In genomic region chr11:64313491-64314145, GRCh38 we compare ENCODE assay signal across 12 cellular contexts. TPM values are rescaled to one million over a fixed set of nuclear protein-coding genes. Genes with fewer than 3 reads are reported as not detected.
DNase-seq lines count a peak whose midpoint lies in the region; TF ChIP-seq lines count a peak whose summit lies in the region.
"Had no signal": no experiment of that assay in that cellular context is flagged by ENCODE, and none has a peak within 500 bp of the region (broad histone marks: within the 10 kb centered on the region; RNA-seq: fewer than 3 reads in every experiment).

No MANE protein-coding gene starts in this region.

- H3K27ac ChIP-seq in esophagus muscularis mucosa (replicated peaks in 1 of 4) (peak overlapping the region; percentile 50 to 73 (median 66)), vagina (peak overlapping the region; percentile 72)

- no peaks in the 10 kb centered on the region for H3K9me3 Mint-ChIP-seq in activated naive CD4-positive, alpha-beta T cell treated with anti-CD3 and anti-CD28 coated beads, Interleukin-2, amount 10 ng/mL, durations not matched to agents 7 days and 5 days
- no peaks in the 10 kb centered on the region for H3K9me3 Mint-ChIP-seq in neural crest cell

- TF ChIP-seq EP300 in esophagus muscularis mucosa (IDR thresholded peaks at IDR 0.05): no peak

- peaks cover 16 to 45% (median 33%) of the 10 kb centered on the region in 4 donors for H3K4me1 ChIP-seq in esophagus muscularis mucosa
- peaks cover 33% of the 10 kb centered on the region for H3K4me1 ChIP-seq in vagina

- in situ Hi-C loops in GM13977 (cut with MboI; ENCODE audit: low pct_unique_long_range_greater_than_20kb, low sequenced_read_pairs, unreplicated experiment): no loop called here

- peaks cover 31% of the 10 kb centered on the region for H3K36me3 Mint-ChIP-seq in activated naive CD4-positive, alpha-beta T cell treated with anti-CD3 and anti-CD28 coated beads, Interleukin-2, amount 10 ng/mL, durations not matched to agents 7 days and 5 days
- H3K36me3 Mint-ChIP-seq in neural crest cell (ENCODE audit: low read depth): no peaks in the 10 kb centered on the region

- H3K36me3 ChIP-seq in esophagus muscularis mucosa (peaks cover 12 to 42% (median 34%) of the 10 kb centered on the region in 4 donors), vagina (peaks cover 0 to 21% of the 10 kb centered on the region in 2 donors)

- TF ChIP-seq CTCF in esophagus muscularis mucosa (IDR thresholded peaks at IDR 0.05) (no peak), neural crest cell (conservative IDR thresholded peaks at IDR 0.05) (no peak), vagina (IDR thresholded peaks at IDR 0.05) (no peak), GM13977 (IDR thresholded peaks at IDR 0.05; ENCODE audit: extremely low read depth, insufficient read depth, missing control alignments) (no peak)

- CTCF ChIA-PET in activated naive CD4-positive, alpha-beta T cell treated with anti-CD3 and anti-CD28 coated beads, Interleukin-2, amount 10 ng/mL, durations not matched to agents 7 days and 5 days (lab: Charles Lee): interaction anchor here (1.3 kb wide), 1 partner anchor 18 kb away, joined by 4 read pairs; no protein-coding TSS in a partner anchor

- H3K9me3 ChIP-seq in esophagus muscularis mucosa (no peaks in the 10 kb centered on the region), vagina (no peaks in the 10 kb centered on the region)
- H3K9me3 ChIP-seq: thoracic aorta had no signal

- H3K27ac Mint-ChIP-seq in activated naive CD4-positive, alpha-beta T cell treated with anti-CD3 and anti-CD28 coated beads, Interleukin-2, amount 10 ng/mL, durations not matched to agents 7 days and 5 days: peak overlapping the region; percentile 67
- no peak overlapping the region for H3K27ac Mint-ChIP-seq in neural crest cell (ENCODE audit: unreplicated experiment)

- peak overlapping the region in 1 of 4 donors; percentile 35 for H3K4me3 ChIP-seq in esophagus muscularis mucosa
- H3K4me3 ChIP-seq in vagina: peak overlapping the region; percentile 22 to 29
- H3K4me3 ChIP-seq: smooth muscle cell, thoracic aorta had no signal

- intact Hi-C loops in esophagus muscularis mucosa (cut with DNase I): no loop called here
- intact Hi-C loops in vagina (cut with DNase I): no loop called here

- no peaks in the 10 kb centered on the region for H3K27me3 ChIP-seq in esophagus muscularis mucosa
- H3K27me3 ChIP-seq in vagina: no peaks in the 10 kb centered on the region

- H3K4me3 Mint-ChIP-seq in activated naive CD4-positive, alpha-beta T cell treated with anti-CD3 and anti-CD28 coated beads, Interleukin-2, amount 10 ng/mL, durations not matched to agents 7 days and 5 days: no peak overlapping the region
- H3K4me3 Mint-ChIP-seq in neural crest cell: peak overlapping the region; percentile 76

- 49% methylated on average over 6 of the region's 18 CpGs for WGBS in esophagus muscularis mucosa

- no peaks in the 10 kb centered on the region for H3K27me3 Mint-ChIP-seq in activated naive CD4-positive, alpha-beta T cell treated with anti-CD3 and anti-CD28 coated beads, Interleukin-2, amount 10 ng/mL, durations not matched to agents 7 days and 5 days
- no peaks in the 10 kb centered on the region for H3K27me3 Mint-ChIP-seq in neural crest cell (ENCODE audit: low read depth)

- DNase-seq in activated naive CD4-positive, alpha-beta T cell treated with anti-CD3 and anti-CD28 coated beads, Interleukin-2, amount 10 ng/mL, durations not matched to agents 7 days and 5 days: no peak
- no peak for DNase-seq in activated naive CD4-positive, alpha-beta T cell treated with anti-CD3 and anti-CD28 coated beads, Interleukin-2, amount 50 U/mL, for 16 hours
- DNase-seq in esophagus muscularis mucosa (ENCODE audit: extremely low spot score) (no peak), neural crest cell (ENCODE audit: low read depth, low spot score) (no peak), vagina (ENCODE audit: extremely low spot score in 2 of 2) (no peak), D341Med (ENCODE audit: low spot score) (no peak), GM13977 (ENCODE audit: low spot score) (no peak), retina (no peak)
- DNase-seq: NCI-H2029, SHP77 had no signal

- peaks cover 48% of the 10 kb centered on the region for H3K4me1 Mint-ChIP-seq in activated naive CD4-positive, alpha-beta T cell treated with anti-CD3 and anti-CD28 coated beads, Interleukin-2, amount 10 ng/mL, durations not matched to agents 7 days and 5 days
- H3K4me1 Mint-ChIP-seq in neural crest cell: peaks cover 26% of the 10 kb centered on the region

- no peak for TF ChIP-seq POLR2A in esophagus muscularis mucosa (IDR thresholded peaks at IDR 0.05; ENCODE audit: low read depth)
- no peak for TF ChIP-seq POLR2A in vagina (IDR thresholded peaks at IDR 0.05)

RNA-seq across cellular contexts. Expression of gene TRMT112, which starts 3.7 kb away (rescaled TPM):
- 100 to 1,000 TPM; 202 to 281 (median 212) TPM for total RNA-seq in esophagus muscularis mucosa
- 201 and 207 TPM in 2 replicates for total RNA-seq in neural crest cell
- 195 TPM for total RNA-seq in vagina

RNA-seq across cellular contexts. Expression of gene PRDX5, which starts 4.3 kb away (rescaled TPM):
- total RNA-seq in esophagus muscularis mucosa (100 to 1,000 TPM; 144 to 178 (median 155) TPM), neural crest cell (148 and 168 TPM in 2 replicates), vagina (229 TPM)

RNA-seq across cellular contexts. Expression of gene ESRRA, which starts 8.3 kb away (rescaled TPM):
- 10 to 100 TPM; 63.5 to 95.8 (median 76.1) TPM for total RNA-seq in esophagus muscularis mucosa
- 33.8 and 34.7 TPM in 2 replicates for total RNA-seq in neural crest cell
- total RNA-seq in vagina: 44.4 TPM

RNA-seq across cellular contexts. Expression of gene CATSPERZ, which starts 13.5 kb away (rescaled TPM):
- total RNA-seq in esophagus muscularis mucosa: under 1 TPM in 1 of 4 donors, not detected in 3; 0.80 TPM
- total RNA-seq in neural crest cell: not detected in 2 replicates
- not detected for total RNA-seq in vagina
- total RNA-seq: smooth muscle cell, thoracic aorta had no signal

RNA-seq across cellular contexts. Expression of gene KCNK4, which starts 22.5 kb away (rescaled TPM):
- not detected for total RNA-seq in esophagus muscularis mucosa
- not detected in 2 replicates for total RNA-seq in neural crest cell
- 0.98 TPM for total RNA-seq in vagina
- total RNA-seq: smooth muscle cell, thoracic aorta had no signal
